ENCODE assay signal across 8 cellular contexts in genomic region chr15:91852741-91853500, GRCh38. TPM values are rescaled to one million over a fixed set of nuclear protein-coding genes. Genes with fewer than 3 reads are reported as not detected.
DNase-seq lines count a peak whose midpoint lies in the region; ATAC-seq and TF ChIP-seq lines count a peak whose summit lies in the region.

No MANE protein-coding gene starts in this region.

- H3K9me3 ChIP-seq in transverse colon: no peaks in the 10 kb centered on the region

- peaks cover 12% of the 10 kb centered on the region for H3K27me3 Mint-ChIP-seq in activated naive CD8-positive, alpha-beta T cell treated with anti-CD3 and anti-CD28 coated beads for 36 hours
- H3K27me3 Mint-ChIP-seq in osteocyte (ENCODE audit: unreplicated experiment): peaks cover 32% of the 10 kb centered on the region

- H3K4me3 Mint-ChIP-seq in activated naive CD8-positive, alpha-beta T cell treated with anti-CD3 and anti-CD28 coated beads for 36 hours: peak overlapping the region; percentile 79
- H3K4me3 Mint-ChIP-seq in osteocyte (ENCODE audit: unreplicated experiment): peak overlapping the region; percentile 72

- DNase-seq in DMS53 (lab: John Stamatoyannopoulos, UW) (peak; percentile 79), HuH-7.5 (ENCODE audit: low spot score) (peak; percentile 84), SKM-1 (lab: John Stamatoyannopoulos, UW; ENCODE audit: unreplicated experiment) (peak; percentile 92), Right ventricle myocardium superior (peak; percentile 89), osteocyte (ENCODE audit: extremely low spot score, unreplicated experiment) (peak; percentile 86), transverse colon (peak; percentile 79)
- peak; percentile 77 for DNase-seq in activated naive CD8-positive, alpha-beta T cell treated with anti-CD3 and anti-CD28 coated beads for 36 hours

- TF ChIP-seq CTCF in osteocyte (IDR thresholded peaks at IDR 0.05) (peak; percentile 76), transverse colon (IDR thresholded peaks at IDR 0.05) (peak; percentile 67 to 75 (median 72))

- peaks cover 10 to 44% (median 29%) of the 10 kb centered on the region in 4 donors for H3K4me1 ChIP-seq in transverse colon

- no peaks in the 10 kb centered on the region for H3K36me3 ChIP-seq in transverse colon

- no peaks in the 10 kb centered on the region for H3K27me3 ChIP-seq in transverse colon

- H3K36me3 Mint-ChIP-seq in activated naive CD8-positive, alpha-beta T cell treated with anti-CD3 and anti-CD28 coated beads for 36 hours: no peaks in the 10 kb centered on the region
- H3K36me3 Mint-ChIP-seq in osteocyte (ENCODE audit: unreplicated experiment): no peaks in the 10 kb centered on the region

- peak overlapping the region; percentile 29 for H3K27ac Mint-ChIP-seq in activated naive CD8-positive, alpha-beta T cell treated with anti-CD3 and anti-CD28 coated beads for 36 hours
- no peak overlapping the region for H3K27ac Mint-ChIP-seq in osteocyte (ENCODE audit: unreplicated experiment)

- TF ChIP-seq EP300 in transverse colon (IDR thresholded peaks at IDR 0.05; ENCODE audit: low read depth): no peak

- H3K27ac ChIP-seq in transverse colon: peak overlapping the region; percentile 87 to 92 (median 90)

- 1 to 2% methylated on average over 8 to 33 of the region's 70 CpGs for WGBS in transverse colon (ENCODE audit: low coverage in 1 of 2), 2 donors

- H3K4me3 ChIP-seq in transverse colon: peak overlapping the region; percentile 41 to 79 (median 72)

- H3K9me3 Mint-ChIP-seq in activated naive CD8-positive, alpha-beta T cell treated with anti-CD3 and anti-CD28 coated beads for 36 hours: no peaks in the 10 kb centered on the region
- no peaks in the 10 kb centered on the region for H3K9me3 Mint-ChIP-seq in osteocyte (ENCODE audit: unreplicated experiment)

- H3K4me1 Mint-ChIP-seq in activated naive CD8-positive, alpha-beta T cell treated with anti-CD3 and anti-CD28 coated beads for 36 hours: peaks cover 44% of the 10 kb centered on the region
- H3K4me1 Mint-ChIP-seq in osteocyte (ENCODE audit: unreplicated experiment): peaks cover 8% of the 10 kb centered on the region

- peak; percentile 34 for TF ChIP-seq POLR2A in transverse colon (IDR thresholded peaks at IDR 0.05)

- intact Hi-C loops in Right ventricle myocardium superior (cut with DNase I) (loop anchor here (5.0 kb wide), 2 partner anchors 224 to 551 kb away; no protein-coding TSS in a partner anchor), transverse colon (cut with DNase I; ENCODE audit: low total_unique reads) (loop anchor here (2.0 to 10.0 kb wide), 2 partner anchors 222 to 550 kb away; no protein-coding TSS in a partner anchor)

- in situ Hi-C loops in transverse colon (cut with MboI; ENCODE audit: low pct_ligation_motif_present in 1 of 4, low pct_unique_long_range_greater_than_20kb in 1 of 4, low sequenced_read_pairs in 3 of 4): loop anchor here in 1 of 4 donors (25.0 kb wide), 1 partner anchor 109 kb away; no protein-coding TSS in a partner anchor

- ATAC-seq in GM21529 (IDR thresholded peaks at IDR 0.05; ENCODE audit: unreplicated experiment) (peak; percentile 45), Right ventricle myocardium superior (ENCODE audit: poor library complexity) (peak; percentile 86)

RNA-seq across cellular contexts. Expression of gene SLCO3A1, which starts 0.6 kb away (rescaled TPM):
- 1 to 10 TPM; 2.0 to 2.7 TPM for total RNA-seq in activated naive CD8-positive, alpha-beta T cell treated with anti-CD3 and anti-CD28 coated beads for 36 hours
- total RNA-seq in Right ventricle myocardium superior (46.6 TPM), osteocyte (0.86 and 1.3 TPM in 2 replicates), transverse colon (10 to 100 TPM in 1 of 4 donors, 1 to 10 TPM in 3; 4.4 to 66.2 (median 5.1) TPM)

Comparison
In these comparisons a context has a peak if more than half of its experiments do, and no peak if none do; other contexts are left out.
1. Peak in every context shown above with its lines: DNase-seq, ATAC-seq, H3K4me3 ChIP-seq and H3K27ac ChIP-seq.